In the genomic region with DNA sequence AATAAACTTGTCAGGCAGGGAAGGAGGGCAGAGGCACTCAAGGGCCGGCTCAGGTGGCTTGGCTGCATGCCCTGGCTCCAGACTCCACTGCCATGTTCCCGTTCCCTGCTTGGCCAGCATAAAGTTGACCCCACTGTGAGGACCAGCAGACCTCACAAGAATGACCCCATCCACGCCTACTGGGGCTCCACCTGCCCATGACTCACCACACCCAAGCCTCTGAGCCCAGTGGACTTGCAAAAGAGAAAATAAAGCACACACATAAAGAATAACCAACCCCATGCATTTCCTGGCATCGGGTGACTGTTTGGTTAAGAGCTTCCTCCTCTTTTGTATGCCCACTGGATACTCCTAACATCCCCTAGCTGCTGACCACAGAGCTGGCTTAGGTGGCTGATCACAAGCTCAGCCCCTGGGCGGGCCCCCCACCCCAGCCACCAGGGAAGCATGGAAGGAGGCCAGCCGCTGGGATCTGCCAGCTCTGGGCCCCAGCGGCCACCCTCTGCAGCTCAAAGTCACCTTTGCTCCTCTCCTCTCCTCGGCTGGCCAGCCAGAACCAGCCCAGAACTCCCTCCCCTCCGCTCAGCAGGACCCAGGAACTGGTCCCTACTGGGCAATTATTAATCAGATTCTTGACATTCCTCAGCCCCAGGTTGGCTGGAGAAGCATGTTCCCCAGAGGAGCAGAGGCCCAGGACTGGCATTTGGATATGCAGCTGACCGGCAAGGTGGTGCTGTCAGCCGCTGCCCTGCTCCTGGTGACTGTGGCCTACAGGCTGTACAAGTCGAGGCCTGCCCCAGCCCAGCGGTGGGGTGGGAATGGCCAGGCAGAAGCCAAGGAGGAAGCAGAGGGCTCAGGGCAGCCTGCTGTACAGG, we compare ENCODE assay signal across 11 cellular contexts. TPM values are rescaled to one million over a fixed set of nuclear protein-coding genes. Genes with fewer than 3 reads are reported as not detected.
DNase-seq lines count a peak whose midpoint lies in the region; ATAC-seq, FAIRE-seq and TF ChIP-seq lines count a peak whose summit lies in the region.
"Had no signal": no experiment of that assay in that cellular context is flagged by ENCODE, and none has a peak within 500 bp of the region (broad histone marks: within the 10 kb centered on the region; RNA-seq: fewer than 3 reads in every experiment).

Gene KLHDC7A (plus strand): TSS at position 616 of the 875 bp plus-strand sequence. CDS start 52 bp downstream, at position 668.

- no peak for TF ChIP-seq POLR2A in stomach (IDR thresholded peaks at IDR 0.05)

- DNase-seq in SW480 (ENCODE audit: low spot score) (peak; percentile 86), kidney (peak; percentile 94), stomach (peak; percentile 90), DMS 273 treated with DMSO at 0.1 percent for 48 hours (lab: John Stamatoyannopoulos, UW) (no peak), NCI-H1436 treated with DMSO at 0.1 percent for 48 hours (lab: John Stamatoyannopoulos, UW) (no peak)
- no peak for DNase-seq in naive thymus-derived CD8-positive, alpha-beta T cell
- DNase-seq: activated naive CD4-positive, alpha-beta T cell treated with Interleukin-2 at 50 U/mL for 16 hours; T1000 had no signal

- peaks cover 23% of the 10 kb centered on the region for H3K4me1 ChIP-seq in HUES48 (ENCODE audit: control insufficient read depth, insufficient read depth, low read length)
- H3K4me1 ChIP-seq in kidney (ENCODE audit: control insufficient read depth in 1 of 2, insufficient read depth in 1 of 2, low read depth in 1 of 2, low read length in 2 of 2): peaks cover 27 to 38% of the 10 kb centered on the region in 2 donors
- peaks cover 30 to 42% (median 37%) of the 10 kb centered on the region in 4 donors for H3K4me1 ChIP-seq in stomach

- H3K4me1 Mint-ChIP-seq in naive thymus-derived CD8-positive, alpha-beta T cell: peaks cover 0 to 9% (median under 1%) of the 10 kb centered on the region in 4 donors

- no peak within 1 kb of the TSS for H3K27ac Mint-ChIP-seq in naive thymus-derived CD8-positive, alpha-beta T cell

- peak; percentile 45 for FAIRE-seq in kidney (lab: Jason Lieb, UNC)

- TF ChIP-seq CTCF in kidney (IDR thresholded peaks at IDR 0.05; ENCODE audit: borderline replicate concordance, extremely low read depth, insufficient read depth) (no peak), stomach (IDR thresholded peaks at IDR 0.05) (no peak)

- H3K36me3 ChIP-seq in HUES48 (ENCODE audit: control insufficient read depth, insufficient read depth, low read length) (peaks cover 14% of the 10 kb centered on the region; the same call in 1 of the 2 replicates), kidney (ENCODE audit: control insufficient read depth in 1 of 2, insufficient read depth in 2 of 2, low read length in 2 of 2) (peaks cover 0 to 5% of the 10 kb centered on the region in 2 donors), stomach (no peaks in the 10 kb centered on the region)

- H3K27me3 Mint-ChIP-seq in naive thymus-derived CD8-positive, alpha-beta T cell: peaks cover 11 to 37% (median 13%) of the 10 kb centered on the region in 5 donors

- peak within 1 kb of the TSS; percentile 89 for H3K27ac ChIP-seq in HUES48 (ENCODE audit: low read depth, low read length)
- H3K27ac ChIP-seq in kidney (ENCODE audit: low read depth in 2 of 2, low read length in 2 of 2): peak within 1 kb of the TSS; percentile 97
- H3K27ac ChIP-seq in stomach: peak within 1 kb of the TSS; percentile 85 to 89 (median 88)

- no peaks in the 10 kb centered on the region for H3K36me3 Mint-ChIP-seq in naive thymus-derived CD8-positive, alpha-beta T cell

- intact Hi-C loops in kidney (cut with DNase I) (no loop called here), stomach (cut with DNase I; ENCODE audit: low total_unique reads) (no loop called here)

- H3K27me3 ChIP-seq in HUES48 (ENCODE audit: control insufficient read depth, insufficient read depth, low read length) (no peaks in the 10 kb centered on the region), stomach (peaks cover 0 to 23% (median 0%) of the 10 kb centered on the region in 3 donors)

- TF ChIP-seq EP300 in stomach (IDR thresholded peaks at IDR 0.05): no peak

- H3K9me3 ChIP-seq in HUES48 (ENCODE audit: control insufficient read depth, insufficient read depth, low read length): peaks cover 4% of the 10 kb centered on the region; the same call in 1 of the 2 replicates
- H3K9me3 ChIP-seq in kidney (ENCODE audit: control insufficient read depth in 1 of 2, low read length in 2 of 2): no peaks in the 10 kb centered on the region
- H3K9me3 ChIP-seq in stomach: no peaks in the 10 kb centered on the region

- H3K9me3 Mint-ChIP-seq in naive thymus-derived CD8-positive, alpha-beta T cell: no peaks in the 10 kb centered on the region
- H3K9me3 Mint-ChIP-seq: neural crest cell had no signal

- POLR2A ChIA-PET in naive thymus-derived CD8-positive, alpha-beta T cell (lab: Charles Lee): no interaction called here

- H3K9ac ChIP-seq in HUES48 (ENCODE audit: low read depth, low read length): peak within 1 kb of the TSS; percentile 7
- peak within 1 kb of the TSS; percentile 51 to 86 for H3K9ac ChIP-seq in kidney (ENCODE audit: low read length in 2 of 2)

- H3K4me3 Mint-ChIP-seq in naive thymus-derived CD8-positive, alpha-beta T cell: no peak within 1 kb of the TSS
- H3K4me3 Mint-ChIP-seq: neural crest cell had no signal

- WGBS in stomach, 5 donors: 17 to 33% (median 24%) methylated on average over 8 to 13 of the region's 13 CpGs

- H3K4me3 ChIP-seq in HUES48 (ENCODE audit: low read depth, low read length) (peak within 1 kb of the TSS; percentile 40), kidney (ENCODE audit: low read length in 2 of 2) (peak within 1 kb of the TSS; percentile 55 to 83), stomach (peak within 1 kb of the TSS; percentile 5 to 37 (median 24))

- ATAC-seq in naive thymus-derived CD8-positive, alpha-beta T cell: no peak
- no peak for ATAC-seq in activated CD4-positive, CD25-positive, alpha-beta regulatory T cell treated with anti-CD3 and anti-CD28 coated beads, Interleukin-2, amount 50 U/mL, for 24 hours

RNA-seq across cellular contexts. Expression of gene KLHDC7A, which starts in this region (rescaled TPM):
- total RNA-seq in kidney (25.8 TPM), stomach (1 to 10 TPM in 4 of 5 donors, under 1 TPM in 1; 0.29 to 8.9 (median 4.9) TPM)
- polyA plus RNA-seq in kidney (ENCODE audit: insufficient read depth, low read depth, low replicate concordance) (28.0 TPM), stomach (1 to 10 TPM in 1 of 3 donors, under 1 TPM in 2; 0.92 to 1.9 (median 0.93) TPM)
- total RNA-seq in naive thymus-derived CD8-positive, alpha-beta T cell: not detected
- not detected for polyA plus RNA-seq in naive thymus-derived CD8-positive, alpha-beta T cell
- total RNA-seq: neural crest cell had no signal

Comparison
In these comparisons a context has a peak if more than half of its experiments do, and no peak if none do; other contexts are left out.
1. DNase-seq: peak in SW480 (single experiment), kidney (single experiment) and stomach (single experiment); none in DMS 273 treated with DMSO at 0.1 percent for 48 hours (single experiment), naive thymus-derived CD8-positive, alpha-beta T cell (0 of 10) and NCI-H1436 treated with DMSO at 0.1 percent for 48 hours (single experiment).
2. Peak in every context shown above with its lines, with median percentiles within 50 percentile points of each other: H3K27ac ChIP-seq and H3K4me3 ChIP-seq.